ENCODE assay signal across 8 cellular contexts in genomic region chr14:50666772-50667490, GRCh38. TPM values are rescaled to one million over a fixed set of nuclear protein-coding genes. Genes with fewer than 3 reads are reported as not detected.
DNase-seq lines count a peak whose midpoint lies in the region; ATAC-seq, FAIRE-seq and TF ChIP-seq lines count a peak whose summit lies in the region.

No MANE protein-coding gene starts in this region.

- H3K27me3 ChIP-seq in GM12878 (replicated peaks in 1 of 2; ENCODE audit: control insufficient read depth in 2 of 2, insufficient read depth in 2 of 2, low read length in 1 of 2), result no peaks in the 10 kb centered on the region
- H3K27me3 ChIP-seq in iPS-20b (ENCODE audit: insufficient read depth, low read length), result no peaks in the 10 kb centered on the region
- no peaks in the 10 kb centered on the region for H3K27me3 ChIP-seq in small intestine (ENCODE audit: control insufficient read depth in 2 of 2, insufficient read depth in 2 of 2, low read length in 2 of 2)

- BruUV-seq in GM12878 (replicated peaks; lab: Mats Ljungman, UMichigan), result TSS peak; percentile 37

- CTCF ChIA-PET in GM12878 (lab: Yijun Ruan, JAX), result interaction anchor here (0.6 to 2.2 kb wide), 19 partner anchors 10 to 194 kb away, joined by 3 to 12 read pairs (median 4); no protein-coding TSS in a partner anchor

- FAIRE-seq in GM19239 (lab: Jason Lieb, UNC) (peak; percentile 66), GM12878 (lab: Jason Lieb, UNC) (no peak), small intestine (lab: Jason Lieb, UNC) (no peak)

- TF ChIP-seq POLR2A in GM12878 (IDR thresholded peaks at IDR 0.05; ENCODE audit: low read depth, low read length), result no peak

- H3K4me1 ChIP-seq in GM12878 (ENCODE audit: control insufficient read depth, insufficient read depth, low read length) (no peaks in the 10 kb centered on the region), iPS-20b (ENCODE audit: insufficient read depth, low read length) (peaks cover 24% of the 10 kb centered on the region), small intestine (ENCODE audit: control insufficient read depth in 2 of 2, insufficient read depth in 1 of 2, low read depth in 1 of 2, low read length in 1 of 2) (no peaks in the 10 kb centered on the region)

- POLR2A ChIA-PET in GM12878 (lab: Charles Lee), result interaction anchor here (0.6 to 2.2 kb wide), 10 partner anchors 10 to 1198 kb away, joined by 3 to 9 read pairs (median 4); partner anchors contain the start of genes DMAC2L and L2HGDH

- peak overlapping the region; percentile 30 for H3K27ac ChIP-seq in GM12878 (ENCODE audit: control insufficient read depth, insufficient read depth)
- peak overlapping the region; percentile 55 for H3K27ac ChIP-seq in iPS-20b (ENCODE audit: low read length)
- peak overlapping the region; percentile 93 to 94 for H3K27ac ChIP-seq in small intestine (ENCODE audit: low read depth in 1 of 2, low read length in 1 of 2)

- DNase-seq in AG20443 (ENCODE audit: low spot score) (peak; percentile 40), GM19239 (ENCODE audit: insufficient read length, low spot score) (no peak), OCI-M1 (lab: John Stamatoyannopoulos, UW) (peak; percentile 55), GM12878 (ENCODE audit: low read depth, low spot score) (no peak), small intestine (peak; percentile 58), COLO829 (ENCODE audit: low spot score) (no peak), NCI-H187 treated with DMSO at 0.1 percent for 48 hours (lab: John Stamatoyannopoulos, UW) (no peak)

- H3K4me3 ChIP-seq in GM12878 (peak overlapping the region; percentile 90), iPS-20b (ENCODE audit: low read length) (peak overlapping the region; percentile 99), small intestine (ENCODE audit: low read depth in 1 of 2, low read length in 2 of 2) (peak overlapping the region; percentile 52 to 92)

- H3K9ac ChIP-seq in GM12878 (ENCODE audit: control insufficient read depth, insufficient read depth, low read length), result peak overlapping the region; percentile 64
- H3K9ac ChIP-seq in iPS-20b (ENCODE audit: low read depth, low read length), result peak overlapping the region; percentile 93; the same call in 1 of the 2 replicates

- intact Hi-C loops in GM12878 (cut with micrococcal nuclease; ENCODE audit: unreplicated experiment), result loop anchor here (5.0 kb wide), 4 partner anchors 45 to 1045 kb away; partner anchors contain the start of genes MGAT2 and RPL36AL

- TF ChIP-seq RAD21 in GM12878 (IDR thresholded peaks at IDR 0.05; ENCODE audit: insufficient read depth, low read depth, low read length), result no peak

- H3K4me2 ChIP-seq in GM12878 (ENCODE audit: control insufficient read depth, insufficient read depth), result peak overlapping the region; percentile 59

- SMC1A ChIA-PET in GM12878 (lab: Charles Lee; ENCODE audit: uncharacterized antibody, unreplicated experiment), result interaction anchor here (0.6 to 2.2 kb wide), 19 partner anchors 10 to 194 kb away, joined by 3 to 11 read pairs (median 5); no protein-coding TSS in a partner anchor

- peaks cover 47% of the 10 kb centered on the region for H3K79me2 ChIP-seq in GM12878 (ENCODE audit: control insufficient read depth, insufficient read depth, low read length)

- WGBS in GM12878 (ENCODE audit: insufficient coverage, insufficient replicate concordance, low lambda C conversion rate, missing lambda C conversion rate), result 1% methylated on average over 15 of the region's 15 CpGs
- 4 to 8% (median 6%) methylated on average over 15 of the region's 15 CpGs for WGBS in small intestine, 3 donors

- H3K36me3 ChIP-seq in GM12878 (ENCODE audit: control insufficient read depth in 2 of 2, insufficient read depth in 2 of 2, low read length in 1 of 2) (no peaks in the 10 kb centered on the region), iPS-20b (ENCODE audit: insufficient read depth, low read depth, low read length) (peaks cover 15% of the 10 kb centered on the region), small intestine (ENCODE audit: control insufficient read depth in 2 of 2, insufficient read depth in 2 of 2, low read length in 2 of 2) (no peaks in the 10 kb centered on the region)

- H2AFZ ChIP-seq in GM12878 (ENCODE audit: control insufficient read depth, low read depth, low read length), result peak overlapping the region; percentile 92

- no peak for TF ChIP-seq CTCF in GM12878 (IDR thresholded peaks at IDR 0.05 in 2 of 3, conservative IDR thresholded peaks at IDR 0.05 in 1 of 3; ENCODE audit: control insufficient read depth in 2 of 3, extremely low read depth in 1 of 3, insufficient read depth in 1 of 3, low read depth in 3 of 3, low read length in 3 of 3)

- ATAC-seq in GM12878, result peak; percentile 19

- TF ChIP-seq EP300 in GM12878 (IDR thresholded peaks at IDR 0.05; ENCODE audit: borderline replicate concordance in 1 of 2, control insufficient read depth in 1 of 2, low read depth in 2 of 2, low read length in 2 of 2), result no peak

- RAD21 ChIA-PET in GM12878 (lab: Charles Lee; ENCODE audit: unreplicated experiment), result interaction anchor here (0.7 to 2.0 kb wide), 16 partner anchors 9 to 583 kb away, joined by 3 to 14 read pairs (median 6); no protein-coding TSS in a partner anchor

- H4K20me1 ChIP-seq in GM12878 (ENCODE audit: control insufficient read depth, insufficient read depth), result no peaks in the 10 kb centered on the region

- in situ Hi-C loops in GM12878 (cut with MboI), result no loop called here

- H3K9me3 ChIP-seq in GM12878 (replicated peaks; ENCODE audit: control insufficient read depth, insufficient read depth, low read length) (no peaks in the 10 kb centered on the region), iPS-20b (ENCODE audit: insufficient read depth, low read depth, low read length) (no peaks in the 10 kb centered on the region), small intestine (ENCODE audit: control insufficient read depth, low read depth) (no peaks in the 10 kb centered on the region)

TF ChIP-seq in GM12878, 131 proteins besides CTCF, POLR2A, EP300 and RAD21:
- TF ChIP-seq SREBF2 (IDR thresholded peaks at IDR 0.05; ENCODE audit: low read length), result no peak
- TF ChIP-seq ZNF384 (IDR thresholded peaks at IDR 0.05; ENCODE audit: borderline replicate concordance, low read depth, low read length), result peak; percentile 19; the same call in 1 of the 2 replicates

RNA-seq across cellular contexts. Expression of gene SAV1, which starts 1.2 kb away (rescaled TPM):
- total RNA-seq in GM12878 (2013; cell fraction: nucleolus; rRNA removed), result 42.6 and 46.4 TPM in 2 replicates
- total RNA-seq in GM12878 (2014; rRNA removed) (16.9 and 19.9 TPM in 2 replicates), GM12878 (2014; rRNA removed; fragmentation: Illumina TruSeq; extraction: Trizol) (20.4 and 21.1 TPM in 2 replicates), GM12878 (2021) (21.1 and 24.9 TPM in 2 replicates)
- polyA plus RNA-seq in GM12878 (2011; ENCODE audit: low read depth), result 23.4 TPM
- polyA plus RNA-seq in GM12878 (2011; rRNA removed) (18.5 and 29.3 TPM in 2 replicates), GM12878 (2014; fragmentation: Illumina TruSeq; extraction: Trizol) (22.3 and 33.3 TPM in 2 replicates), GM12878 (2014; fragmentation: Nextera tagmentation; extraction: Ambion mirVana) (10 to 100 TPM; 10.1 to 15.1 TPM), GM12878 (2014; rRNA removed) (17.6 and 20.4 TPM in 2 replicates), GM12878 (2016; fragmentation: Nextera tagmentation; extraction: Ambion mirVana) (10 to 100 TPM; 25.1 to 29.1 TPM), small intestine (10 to 100 TPM; 15.2 to 17.6 (median 15.4) TPM)
- polyA plus RNA-seq in GM12878 (2011; cell fraction: cytosol; rRNA removed), result 8.8 and 9.7 TPM in 2 replicates
- polyA plus RNA-seq in GM12878 (2011; cell fraction: nucleus; rRNA removed), result 4.5 and 6.4 TPM in 2 replicates
- polyA plus RNA-seq in GM12878 (2012), result 16.8 and 20.0 TPM in 2 replicates
- 12.9 and 15.9 TPM in 2 replicates for polyA minus RNA-seq in GM12878 (2011; rRNA and poly(A)+ RNA removed)
- 6.9 TPM in 2 replicates for polyA minus RNA-seq in GM12878 (2011; cell fraction: cytosol; rRNA and poly(A)+ RNA removed)
- 8.5 and 12.5 TPM in 2 replicates for polyA minus RNA-seq in GM12878 (2011; cell fraction: nucleus; rRNA and poly(A)+ RNA removed)

Comparison
In these comparisons a context has a peak if more than half of its experiments do, and no peak if none do; other contexts are left out.
1. DNase-seq: peak in AG20443 (single experiment), OCI-M1 (single experiment) and small intestine (single experiment); none in GM19239 (single experiment), GM12878 (single experiment), COLO829 (single experiment) and NCI-H187 treated with DMSO at 0.1 percent for 48 hours (single experiment).
2. H3K27ac ChIP-seq: peak in every context shown above with its lines; median percentile 94 in small intestine; 55 in iPS-20b; 30 in GM12878.
3. Peak in every context shown above with its lines, with median percentiles within 50 percentile points of each other: H3K4me3 ChIP-seq.